In the genomic region with DNA sequence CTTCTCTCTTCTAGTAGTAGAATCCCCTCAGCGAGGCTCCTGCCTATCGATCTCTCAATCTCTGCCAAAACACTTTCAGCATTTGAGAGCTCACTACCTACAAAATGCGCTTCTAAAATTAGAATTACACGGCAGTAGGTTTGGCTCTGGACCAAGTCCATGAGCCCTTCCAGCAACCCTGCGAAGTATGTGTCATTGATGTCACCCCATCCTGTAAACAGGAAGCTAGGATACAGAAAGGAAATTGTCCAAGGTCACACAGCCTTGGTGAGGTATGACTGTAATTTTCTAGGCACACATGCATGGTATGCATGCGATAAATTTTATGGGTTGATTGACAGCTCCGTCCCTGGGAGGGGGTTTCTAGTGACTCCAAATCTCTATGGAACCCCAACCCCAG, we compare ENCODE assay signal across 27 cellular contexts.
A peak's percentile ranks its signal among the peaks of the same experiment; 100 is the strongest.
DNase-seq lines count a peak whose midpoint lies in the region; ATAC-seq and TF ChIP-seq lines count a peak whose summit lies in the region.
"Had no signal": no experiment of that assay in that cellular context is flagged by ENCODE, and none has a peak within 500 bp of the region (broad histone marks: within the 10 kb centered on the region; RNA-seq: fewer than 3 reads in every experiment).

No MANE protein-coding gene starts in this region.

- CTCF ChIA-PET in MCF 10A (lab: Yijun Ruan, JAX) = no interaction called here
- CTCF ChIA-PET in mammary epithelial cell (lab: Charles Lee; ENCODE audit: low non-redundant PET) = no interaction called here

- H3K36me3 ChIP-seq in mammary epithelial cell (ENCODE audit: insufficient read depth, low read length) (no peaks in the 10 kb centered on the region), right atrium auricular region (no peaks in the 10 kb centered on the region), tibial artery (no peaks in the 10 kb centered on the region)
- H3K36me3 ChIP-seq: HAP-1, pancreas, vagina had no signal

- 57% methylated on average over 7 of the region's 7 CpGs for WGBS in mammary epithelial cell (ENCODE audit: low coverage, missing lambda C conversion rate)

- H3K27me3 ChIP-seq in mammary epithelial cell (ENCODE audit: insufficient read depth, low read length) (no peaks in the 10 kb centered on the region), right atrium auricular region (no peaks in the 10 kb centered on the region), tibial artery (no peaks in the 10 kb centered on the region)
- H3K27me3 ChIP-seq: hepatocyte, pancreas, vagina had no signal

- POLR2A ChIA-PET in MCF 10A (lab: Yijun Ruan, JAX) = interaction anchor here (0.6 kb wide), 1 partner anchor 321 kb away, joined by 3 read pairs; no protein-coding TSS in a partner anchor

- no peak overlapping the region for H3K9ac ChIP-seq in mammary epithelial cell (ENCODE audit: insufficient read depth, low read length)

- peak; percentile 9 for DNase-seq in MCF 10A (ENCODE audit: unreplicated experiment)
- no peak for DNase-seq in mammary epithelial cell
- peak; percentile 10 for DNase-seq in SW480 (ENCODE audit: low spot score)
- no peak for DNase-seq in right atrium auricular region (ENCODE audit: low spot score)
- no peak for DNase-seq in tibial artery
- no peak for DNase-seq in omental fat pad (ENCODE audit: low spot score)
- no peak for DNase-seq in posterior vena cava (ENCODE audit: low spot score)
- DNase-seq: activated CD4-positive, alpha-beta T cell treated with anti-CD3 and anti-CD28 coated beads, Interleukin-2, amount 50 U/mL, for 4 hours; cerebellar nuclear complex; effector memory CD8-positive, alpha-beta T cell; islet precursor cell; mesendoderm; naive thymus-derived CD4-positive, alpha-beta T cell; NCI-H187 treated with DMSO at 0.1 percent for 48 hours; NCI-H510A; pancreas; SHP77; stimulated activated CD4-positive, alpha-beta T cell treated with anti-CD3 and anti-CD28 coated beads, Interleukin-4, amount 100 ng/mL, for 4 hours had no signal

- H3K4me1 Mint-ChIP-seq in MCF 10A (ENCODE audit: insufficient read depth, unreplicated experiment) = no peaks in the 10 kb centered on the region
- no peaks in the 10 kb centered on the region for H3K4me1 Mint-ChIP-seq in stimulated activated memory B cell treated with anti-CD40 and anti-IgM and Interleukin-4, amounts not matched to agents 10 μg/mL and 1 μg/mL and 100 μg/mL, for 72 hours
- H3K4me1 Mint-ChIP-seq: naive thymus-derived CD4-positive, alpha-beta T cell had no signal

- H3K4me1 ChIP-seq in mammary epithelial cell (ENCODE audit: insufficient read depth, low read length) (no peaks in the 10 kb centered on the region), right atrium auricular region (peaks cover 0 to 24% of the 10 kb centered on the region in 2 donors), tibial artery (peaks cover 0 to 24% (median 17%) of the 10 kb centered on the region in 4 donors)
- H3K4me1 ChIP-seq: HAP-1, pancreas had no signal

- no peaks in the 10 kb centered on the region for H3K9me3 ChIP-seq in mammary epithelial cell (replicated peaks; ENCODE audit: insufficient read depth, low read length)
- H3K9me3 ChIP-seq in right atrium auricular region = no peaks in the 10 kb centered on the region
- H3K9me3 ChIP-seq in tibial artery = no peaks in the 10 kb centered on the region
- H3K9me3 ChIP-seq: HAP-1, pancreas, vagina had no signal

- H2AFZ ChIP-seq in mammary epithelial cell (ENCODE audit: low read depth, low read length) = no peak overlapping the region
- H2AFZ ChIP-seq: hepatocyte had no signal

- TF ChIP-seq CTCF in MCF 10A (IDR thresholded peaks at IDR 0.05; ENCODE audit: unreplicated experiment) = no peak
- TF ChIP-seq CTCF in mammary epithelial cell (conservative IDR thresholded peaks at IDR 0.05 in 1 of 2, IDR thresholded peaks at IDR 0.05 in 1 of 2; ENCODE audit: extremely low read depth in 1 of 2, insufficient read depth in 1 of 2, low read depth in 1 of 2, low read length in 2 of 2) = no peak
- TF ChIP-seq CTCF in right atrium auricular region (IDR thresholded peaks at IDR 0.05) = no peak
- TF ChIP-seq CTCF in tibial artery (IDR thresholded peaks at IDR 0.05) = no peak
- no peak for TF ChIP-seq CTCF in omental fat pad (IDR thresholded peaks at IDR 0.05)

- in situ Hi-C loops in mammary epithelial cell (cut with MboI; ENCODE audit: low sequenced_read_pairs in 2 of 2) = no loop called here

- no peak overlapping the region for H3K4me3 Mint-ChIP-seq in MCF 10A (ENCODE audit: unreplicated experiment)
- H3K4me3 Mint-ChIP-seq in stimulated activated memory B cell treated with anti-CD40 and anti-IgM and Interleukin-4, amounts not matched to agents 10 μg/mL and 1 μg/mL and 100 μg/mL, for 72 hours = no peak overlapping the region
- H3K4me3 Mint-ChIP-seq: effector memory CD8-positive, alpha-beta T cell; naive thymus-derived CD4-positive, alpha-beta T cell; T-helper 1 cell treated with Interleukin-12 subunit alpha and Interleukin-12 subunit beta and Interleukin-4 antibody, amounts not matched to agents 30 μg/mL and 1 μg/mL, for 36 hours had no signal

- H3K4me3 ChIP-seq in mammary epithelial cell (replicated peaks in 1 of 3; ENCODE audit: insufficient read depth in 1 of 3, low read depth in 2 of 3, low read length in 3 of 3) = no peak overlapping the region
- no peak overlapping the region for H3K4me3 ChIP-seq in right atrium auricular region
- no peak overlapping the region for H3K4me3 ChIP-seq in tibial artery
- H3K4me3 ChIP-seq: HAP-1, hepatocyte, pancreas, smooth muscle cell, vagina had no signal

- dilution Hi-C loops in mammary epithelial cell (cut with HindIII; ENCODE audit: low sequenced_read_pairs) = no loop called here

- H4K20me1 ChIP-seq in mammary epithelial cell (ENCODE audit: insufficient read depth, low read length) = no peaks in the 10 kb centered on the region

- H3K27ac Mint-ChIP-seq in MCF 10A (ENCODE audit: low read depth, unreplicated experiment) = no peak overlapping the region
- no peak overlapping the region for H3K27ac Mint-ChIP-seq in stimulated activated memory B cell treated with anti-CD40 and anti-IgM and Interleukin-4, amounts not matched to agents 10 μg/mL and 1 μg/mL and 100 μg/mL, for 72 hours
- H3K27ac Mint-ChIP-seq: effector memory CD8-positive, alpha-beta T cell; naive thymus-derived CD4-positive, alpha-beta T cell; T-helper 1 cell treated with Interleukin-12 subunit alpha and Interleukin-12 subunit beta and Interleukin-4 antibody, amounts not matched to agents 30 μg/mL and 1 μg/mL, for 36 hours had no signal

- H3K79me2 ChIP-seq in mammary epithelial cell (ENCODE audit: insufficient read depth, low read length) = no peaks in the 10 kb centered on the region
- H3K79me2 ChIP-seq: hepatocyte had no signal

- no peak overlapping the region for H3K4me2 ChIP-seq in mammary epithelial cell (ENCODE audit: insufficient read depth, low read depth, low read length)
- H3K4me2 ChIP-seq: hepatocyte, smooth muscle cell had no signal

- H3K9me3 Mint-ChIP-seq in MCF 10A (ENCODE audit: unreplicated experiment) = peaks cover 35% of the 10 kb centered on the region
- no peaks in the 10 kb centered on the region for H3K9me3 Mint-ChIP-seq in stimulated activated memory B cell treated with anti-CD40 and anti-IgM and Interleukin-4, amounts not matched to agents 10 μg/mL and 1 μg/mL and 100 μg/mL, for 72 hours
- H3K9me3 Mint-ChIP-seq: T-helper 1 cell treated with Interleukin-12 subunit alpha and Interleukin-12 subunit beta and Interleukin-4 antibody, amounts not matched to agents 30 μg/mL and 1 μg/mL, for 36 hours had no signal

- H3K27me3 Mint-ChIP-seq in MCF 10A (ENCODE audit: insufficient read depth, unreplicated experiment) = no peaks in the 10 kb centered on the region
- no peaks in the 10 kb centered on the region for H3K27me3 Mint-ChIP-seq in stimulated activated memory B cell treated with anti-CD40 and anti-IgM and Interleukin-4, amounts not matched to agents 10 μg/mL and 1 μg/mL and 100 μg/mL, for 72 hours
- H3K27me3 Mint-ChIP-seq: effector memory CD8-positive, alpha-beta T cell had no signal

- intact Hi-C loops in MCF 10A (cut with micrococcal nuclease) = no loop called here
- intact Hi-C loops in mammary epithelial cell (cut with micrococcal nuclease) = no loop called here
- intact Hi-C loops in tibial artery (cut with DNase I; ENCODE audit: low total_unique reads) = no loop called here
- intact Hi-C loops in posterior vena cava (cut with DNase I) = no loop called here

- H3K36me3 Mint-ChIP-seq in MCF 10A (ENCODE audit: insufficient read depth, unreplicated experiment) = no peaks in the 10 kb centered on the region
- no peaks in the 10 kb centered on the region for H3K36me3 Mint-ChIP-seq in stimulated activated memory B cell treated with anti-CD40 and anti-IgM and Interleukin-4, amounts not matched to agents 10 μg/mL and 1 μg/mL and 100 μg/mL, for 72 hours
- H3K36me3 Mint-ChIP-seq: naive thymus-derived CD4-positive, alpha-beta T cell had no signal

- BruUV-seq in MCF 10A (replicated peaks; lab: Mats Ljungman, UMichigan) (no TSS peak), mammary epithelial cell (replicated peaks; lab: Mats Ljungman, UMichigan) (no TSS peak)

- H3K27ac ChIP-seq in mammary epithelial cell (ENCODE audit: insufficient read depth, low read depth, low read length) (no peak overlapping the region), right atrium auricular region (peak overlapping the region; percentile 4 to 56), tibial artery (peak overlapping the region; percentile 48 to 58)
- H3K27ac ChIP-seq: C4-2B, hepatocyte, HL-60, vagina, VCaP had no signal

- no peak for ATAC-seq in omental fat pad (ENCODE audit: low FRiP score)
- ATAC-seq in stimulated activated memory B cell treated with anti-CD40 and anti-IgM and Interleukin-4, amounts not matched to agents 10 μg/mL and 1 μg/mL and 100 μg/mL, for 72 hours = no peak
- ATAC-seq: effector memory CD8-positive, alpha-beta T cell; naive thymus-derived CD4-positive, alpha-beta T cell had no signal

Comparison
In these comparisons a context has a peak if more than half of its experiments do, and no peak if none do; other contexts are left out.
1. DNase-seq: peak in MCF 10A (single experiment) and SW480 (single experiment); none in mammary epithelial cell (single experiment), right atrium auricular region (single experiment), tibial artery (0 of 2), omental fat pad (single experiment) and posterior vena cava (single experiment).